In genomic region chr6:7239590-7239948, GRCh38 we compare ENCODE assay signal across 17 cellular contexts.
DNase-seq lines count a peak whose midpoint lies in the region; ATAC-seq and TF ChIP-seq lines count a peak whose summit lies in the region.
"Had no signal": no experiment of that assay in that cellular context is flagged by ENCODE, and none has a peak within 500 bp of the region (broad histone marks: within the 10 kb centered on the region; RNA-seq: fewer than 3 reads in every experiment).

No MANE protein-coding gene starts in this region.

- TF ChIP-seq CTCF in 22Rv1 (IDR thresholded peaks at IDR 0.05) (no peak), DOHH2 (IDR thresholded peaks at IDR 0.05; ENCODE audit: low read depth, low read length, poor library complexity, severe bottlenecking) (no peak), colonic mucosa (IDR thresholded peaks at IDR 0.05) (no peak)

- H3K9ac ChIP-seq in colonic mucosa (ENCODE audit: low read depth in 2 of 2, low read length in 2 of 2), result peak overlapping the region; percentile 20 to 27
- H3K9ac ChIP-seq in mesenchymal stem cell (ENCODE audit: low read length), result peak overlapping the region; percentile 14
- H3K9ac ChIP-seq: neural progenitor cell had no signal

- no peaks in the 10 kb centered on the region for H3F3A ChIP-seq in DOHH2 (ENCODE audit: control insufficient read depth, insufficient read depth)

- H2AK5ac ChIP-seq in mesenchymal stem cell (ENCODE audit: low read length, severe bottlenecking), result no peak overlapping the region

- 91% methylated on average over 5 of the region's 5 CpGs for WGBS in mesenchymal stem cell

- H3K23ac ChIP-seq in mesenchymal stem cell (ENCODE audit: low read length in 2 of 2), result no peak overlapping the region

- intact Hi-C loops in colonic mucosa (cut with DNase I), result no loop called here
- intact Hi-C loops in posterior vena cava (cut with DNase I), result no loop called here

- no peak overlapping the region for H4K91ac ChIP-seq in mesenchymal stem cell (ENCODE audit: low read length)

- no peak overlapping the region for H2BK120ac ChIP-seq in mesenchymal stem cell (ENCODE audit: low read depth, low read length)

- H3K4me2 ChIP-seq in DOHH2 (ENCODE audit: low read length) (peak overlapping the region; percentile 41; the same call in 1 of the 2 replicates), mesenchymal stem cell (ENCODE audit: low read length, poor library complexity, severe bottlenecking) (no peak overlapping the region)
- H3K4me2 ChIP-seq: neural progenitor cell had no signal

- no peak overlapping the region for H3K4me3 ChIP-seq in DOHH2 (ENCODE audit: low read length)
- no peak overlapping the region for H3K4me3 ChIP-seq in colonic mucosa
- H3K4me3 ChIP-seq in mesenchymal stem cell (ENCODE audit: insufficient read depth in 1 of 2, low read depth in 1 of 2, low read length in 2 of 2), result no peak overlapping the region
- H3K4me3 ChIP-seq: cardiac muscle cell, neural progenitor cell, uterus had no signal

- H3K4me1 ChIP-seq in DOHH2 (ENCODE audit: control insufficient read depth, low read length) (peaks cover 31% of the 10 kb centered on the region), colonic mucosa (peaks cover 25% of the 10 kb centered on the region), mesenchymal stem cell (ENCODE audit: control insufficient read depth, insufficient read depth, low read depth, low read length) (peaks cover 17% of the 10 kb centered on the region)
- H3K4me1 ChIP-seq: uterus had no signal

- peaks cover 34% of the 10 kb centered on the region for H3K79me1 ChIP-seq in mesenchymal stem cell (replicated peaks; ENCODE audit: low read length, poor library complexity, severe bottlenecking)

- H3K9me3 ChIP-seq in DOHH2 (ENCODE audit: control insufficient read depth, insufficient read depth, low read length), result no peaks in the 10 kb centered on the region
- H3K9me3 ChIP-seq in colonic mucosa, result no peaks in the 10 kb centered on the region
- H3K9me3 ChIP-seq in mesenchymal stem cell (ENCODE audit: control insufficient read depth, low read length), result no peaks in the 10 kb centered on the region
- H3K9me3 ChIP-seq: uterus had no signal

- no peak overlapping the region for H4K8ac ChIP-seq in mesenchymal stem cell (ENCODE audit: low read length)

- no peak overlapping the region for H2BK15ac ChIP-seq in mesenchymal stem cell (ENCODE audit: low read depth, poor library complexity, severe bottlenecking)

- H3K27ac ChIP-seq in 22Rv1 (peak overlapping the region; percentile 98), DOHH2 (ENCODE audit: low read depth, low read length) (no peak overlapping the region), colonic mucosa (no peak overlapping the region), mesenchymal stem cell (ENCODE audit: low read length, poor library complexity, severe bottlenecking) (no peak overlapping the region)
- H3K27ac ChIP-seq: cardiac muscle cell, neural progenitor cell, uterus had no signal

- no peak overlapping the region for H3K4ac ChIP-seq in mesenchymal stem cell (ENCODE audit: low read depth in 1 of 2, low read length in 2 of 2)

- H2BK5ac ChIP-seq in mesenchymal stem cell (ENCODE audit: low read depth, low read length, poor library complexity, severe bottlenecking), result no peak overlapping the region

- no peak overlapping the region for H3K14ac ChIP-seq in mesenchymal stem cell (ENCODE audit: low read length in 2 of 2)

- H3K27me3 ChIP-seq in DOHH2 (ENCODE audit: control insufficient read depth, low read length), result no peaks in the 10 kb centered on the region
- H3K27me3 ChIP-seq in colonic mucosa, result no peaks in the 10 kb centered on the region
- no peaks in the 10 kb centered on the region for H3K27me3 ChIP-seq in mesenchymal stem cell (ENCODE audit: control insufficient read depth in 1 of 2, insufficient read depth in 1 of 2, low read length in 2 of 2)
- H3K27me3 ChIP-seq: cardiac muscle cell, neural progenitor cell, uterus had no signal

- no peak overlapping the region for H2AFZ ChIP-seq in mesenchymal stem cell (ENCODE audit: low read depth, low read length)
- H2AFZ ChIP-seq: neural progenitor cell had no signal

- H3K36me3 ChIP-seq in DOHH2 (ENCODE audit: control insufficient read depth, low read length) (peaks cover 10% of the 10 kb centered on the region), colonic mucosa (peaks cover 3% of the 10 kb centered on the region), mesenchymal stem cell (ENCODE audit: control insufficient read depth in 1 of 2, insufficient read depth in 2 of 2, low read depth in 1 of 2, low read length in 2 of 2) (peaks cover 28 to 58% of the 10 kb centered on the region in 2 experiments)
- H3K36me3 ChIP-seq: cardiac muscle cell, neural progenitor cell, uterus had no signal

- ATAC-seq in HG02852 (IDR thresholded peaks at IDR 0.05; ENCODE audit: unreplicated experiment) (no peak), HG03139 (IDR thresholded peaks at IDR 0.05; ENCODE audit: unreplicated experiment) (no peak)

- H3K18ac ChIP-seq in mesenchymal stem cell (ENCODE audit: low read depth in 1 of 2, low read length in 2 of 2), result no peak overlapping the region

- no peak overlapping the region for H2BK12ac ChIP-seq in mesenchymal stem cell (ENCODE audit: low read length in 2 of 2)

- H3K9me2 ChIP-seq in DOHH2 (replicated peaks; ENCODE audit: control insufficient read depth, low read length), result no peaks in the 10 kb centered on the region

- DNase-seq in colonic mucosa (peak; percentile 17), mesenchymal stem cell (no peak), posterior vena cava (ENCODE audit: low spot score) (no peak), nucleus accumbens (lab: John Stamatoyannopoulos, UW) (no peak)
- DNase-seq: activated CD4-positive, alpha-beta T cell treated with anti-CD3 and anti-CD28 coated beads, Interleukin-2, amount 10 ng/mL, durations not matched to agents 7 days and 5 days; activated naive CD8-positive, alpha-beta T cell treated with anti-CD3 and anti-CD28 coated beads, Interleukin-2, amount 10 ng/mL, durations not matched to agents 7 days and 5 days; EL; IMR-90; NCI-H446 treated with DMSO at 0.1 percent for 48 hours; SW 1271; uterus had no signal

- no peaks in the 10 kb centered on the region for H3K79me2 ChIP-seq in DOHH2 (ENCODE audit: control insufficient read depth, low read length)

- peaks cover 6% of the 10 kb centered on the region for H4K20me1 ChIP-seq in DOHH2 (ENCODE audit: control insufficient read depth, insufficient read depth, low read depth, low read length)
